In the genomic region with DNA sequence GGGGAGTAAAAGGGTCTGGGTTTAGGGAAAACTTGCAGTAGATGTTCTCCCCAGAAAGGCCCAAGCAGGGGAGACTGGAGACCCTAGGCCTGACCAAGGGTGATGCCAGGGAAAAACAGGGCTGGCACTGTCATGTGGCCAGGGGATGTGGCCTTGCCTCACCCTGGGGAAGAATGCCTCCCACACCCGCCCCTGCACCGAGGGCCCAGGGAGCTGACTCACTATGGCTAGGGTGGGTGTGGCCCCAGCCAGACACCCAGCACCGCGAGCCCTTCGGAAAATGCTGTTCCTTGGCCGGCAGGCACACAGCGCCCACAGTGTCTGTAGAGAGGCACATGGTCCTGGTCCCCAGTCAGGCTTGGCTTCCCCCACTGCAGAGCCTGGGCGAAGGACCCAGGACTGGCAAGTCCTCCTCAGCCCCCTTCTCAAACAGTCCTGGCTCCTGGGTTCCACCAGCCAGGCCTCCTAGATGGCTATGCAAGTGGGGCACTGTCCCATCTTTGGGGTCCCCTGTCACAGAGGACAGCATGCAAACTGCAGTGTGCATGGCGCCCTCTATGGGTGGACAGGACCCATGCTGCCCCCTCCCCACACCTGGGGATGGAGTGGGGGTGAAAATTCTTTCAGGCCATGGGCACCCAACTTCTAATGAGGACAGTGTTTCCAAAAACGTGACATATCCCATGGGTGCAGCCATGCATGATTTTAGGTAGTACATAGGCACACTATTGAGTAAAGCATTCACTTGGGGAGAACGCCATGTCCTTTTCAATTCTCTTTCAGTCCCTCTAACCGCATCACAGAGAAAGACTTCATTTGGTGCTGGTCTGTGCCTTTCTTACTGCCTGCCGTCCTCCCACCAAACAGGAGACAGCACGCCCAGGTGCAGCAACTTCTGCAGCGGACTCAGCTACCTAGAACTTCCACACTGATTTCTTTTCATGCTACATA, we compare ENCODE assay signal across 8 cellular contexts. TPM values are rescaled to one million over a fixed set of nuclear protein-coding genes. Genes with fewer than 3 reads are reported as not detected.
A peak's percentile ranks its signal among the peaks of the same experiment; 100 is the strongest.
DNase-seq lines count a peak whose midpoint lies in the region; ATAC-seq and TF ChIP-seq lines count a peak whose summit lies in the region.

No MANE protein-coding gene starts in this region.

- 49 to 55% methylated on average over 13 to 15 of the region's 15 CpGs for WGBS in GM23248 (ENCODE audit: low coverage in 1 of 2, low lambda C conversion rate in 2 of 2, missing lambda C conversion rate in 2 of 2), 2 experiments

- ATAC-seq in HG03354 (IDR thresholded peaks at IDR 0.05; ENCODE audit: poor library complexity, severe bottlenecking, unreplicated experiment) (no peak), HG02885 (IDR thresholded peaks at IDR 0.05; ENCODE audit: poor library complexity, unreplicated experiment) (no peak)

- no peaks in the 10 kb centered on the region for H3K27me3 ChIP-seq in GM23248 (replicated peaks; ENCODE audit: insufficient read depth)

- no peaks in the 10 kb centered on the region for H3K9me2 ChIP-seq in GM23248 (ENCODE audit: insufficient read depth)

- H4K20me1 ChIP-seq in GM23248 (ENCODE audit: insufficient read depth): no peaks in the 10 kb centered on the region

- peaks cover 11% of the 10 kb centered on the region for H3K4me1 ChIP-seq in GM23248 (ENCODE audit: insufficient read depth)

- no peak overlapping the region for H3K4me3 ChIP-seq in AG09309 (ENCODE audit: control insufficient read depth, low read depth, low read length)
- no peak overlapping the region for H3K4me3 ChIP-seq in GM23248

- H3K9me3 ChIP-seq in GM23248 (ENCODE audit: low read depth): no peaks in the 10 kb centered on the region

- peak overlapping the region; percentile 59 for H2AFZ ChIP-seq in GM23248

- H3K4me2 ChIP-seq in GM23248 (ENCODE audit: unreplicated experiment): no peak overlapping the region

- H3K79me2 ChIP-seq in GM23248 (ENCODE audit: insufficient read depth): no peaks in the 10 kb centered on the region

- peak overlapping the region; percentile 40; the same call in 1 of the 2 replicates for H3K9ac ChIP-seq in GM23248

- peak; percentile 32 for TF ChIP-seq CTCF in AG09309 (IDR thresholded peaks at IDR 0.05; ENCODE audit: control insufficient read depth, insufficient read depth, low read depth, low read length, missing control alignments)

- in situ Hi-C loops in GM23248 (cut with MboI): no loop called here

- H3K27ac ChIP-seq in GM23248: no peak overlapping the region

- peak; percentile 20 for DNase-seq in AG09309 (ENCODE audit: low read depth)
- DNase-seq in GM23248: peak; percentile 91
- DNase-seq in SW 1271 (lab: John Stamatoyannopoulos, UW): peak; percentile 14 to 19
- peak; percentile 35 for DNase-seq in foreskin melanocyte
- peak; percentile 28 for DNase-seq in stromal cell of bone marrow (ENCODE audit: low read depth)
- no peak for DNase-seq in GDM1 (lab: John Stamatoyannopoulos, UW)

- no peaks in the 10 kb centered on the region for H3F3A ChIP-seq in GM23248 (ENCODE audit: insufficient read depth)

- no peaks in the 10 kb centered on the region for H3K36me3 ChIP-seq in GM23248 (ENCODE audit: low read depth)

RNA-seq across cellular contexts. Expression of a gene that starts 15.2 kb away (rescaled TPM):
- not detected in 2 replicates for total RNA-seq in GM23248 (2014; rRNA removed; shearing (Covaris generic))
- polyA plus RNA-seq in GM23248 (2016; fragmentation: Nextera tagmentation; extraction: Ambion mirVana): not detected in 2 replicates
